8 cellular contexts compared by ENCODE assay signal in the genomic region with DNA sequence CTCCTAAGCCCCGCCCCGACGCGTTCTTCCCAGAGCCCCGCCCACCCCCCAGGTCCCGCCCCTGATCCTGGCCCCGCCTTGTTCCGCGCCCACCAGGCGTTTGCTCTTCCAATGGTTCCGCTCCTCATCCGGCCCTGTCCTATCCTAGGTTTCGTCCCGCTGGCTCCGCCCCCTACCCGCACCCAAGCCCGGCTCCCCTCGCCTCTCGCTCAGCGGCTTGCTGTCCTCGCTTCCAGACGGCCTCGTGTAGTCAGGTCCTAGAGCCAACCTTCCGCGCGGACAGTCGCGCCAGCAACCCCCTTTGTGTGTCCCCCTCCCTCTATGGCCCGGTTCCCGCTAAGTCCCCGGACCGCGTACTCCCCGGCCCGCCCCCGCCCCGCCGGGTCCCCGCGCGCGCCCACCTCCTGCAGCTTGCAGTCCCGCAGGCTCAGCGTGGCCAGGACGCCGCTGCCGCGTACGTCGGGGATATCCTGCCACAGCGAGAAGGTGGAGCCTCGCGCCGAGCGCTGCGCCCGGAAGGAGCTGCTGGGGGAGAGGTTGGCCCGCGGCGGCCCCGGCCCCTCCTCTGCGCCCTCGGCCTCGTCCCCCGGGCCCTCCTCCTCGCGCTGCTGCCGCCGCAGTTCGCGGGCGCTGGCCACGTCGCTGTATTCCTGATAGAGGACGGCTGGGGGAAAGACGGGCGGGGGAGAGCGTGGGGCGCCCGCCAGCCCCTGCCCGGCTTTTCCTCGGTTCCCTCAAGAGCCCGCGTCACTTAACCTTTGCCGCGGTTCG. TPM values are rescaled to one million over a fixed set of nuclear protein-coding genes. Genes with fewer than 3 reads are reported as not detected.
DNase-seq lines count a peak whose midpoint lies in the region; ATAC-seq and TF ChIP-seq lines count a peak whose summit lies in the region.

No MANE protein-coding gene starts in this region.

- no peaks in the 10 kb centered on the region for H3K27me3 Mint-ChIP-seq in activated CD4-positive, alpha-beta T cell treated with anti-CD3 and anti-CD28 coated beads for 36 hours

- no peaks in the 10 kb centered on the region for H3K9me3 Mint-ChIP-seq in activated CD4-positive, alpha-beta T cell treated with anti-CD3 and anti-CD28 coated beads for 36 hours (ENCODE audit: low read depth)

- intact Hi-C loops in activated CD4-positive, alpha-beta T cell treated with anti-CD3 and anti-CD28 coated beads for 36 hours (cut with DNase I, micrococcal nuclease), result loop anchor here (1.0 to 5.0 kb wide), 13 partner anchors 11 to 682 kb away; a partner anchor contains a TSS

- DNase-seq in AG10803 (ENCODE audit: low read depth) (peak; percentile 98), NCI-H460 (ENCODE audit: extremely low read depth, low read depth) (peak; percentile 96), left kidney (ENCODE audit: low read depth, low spot score) (peak; percentile 99)
- peak; percentile 97 for DNase-seq in activated CD4-positive, alpha-beta T cell treated with anti-CD3 and anti-CD28 coated beads for 36 hours
- DNase-seq in stimulated activated CD4-positive, alpha-beta T cell treated with anti-CD3 and anti-CD28 coated beads, Interleukin-1b, Interleukin-23, amount 100 ng/mL, for 4 hours (ENCODE audit: low read depth in 2 of 2), result peak; percentile 86 to 89

- POLR2A ChIA-PET in activated CD4-positive, alpha-beta T cell treated with anti-CD3 and anti-CD28 coated beads for 36 hours (lab: Charles Lee), result interaction anchor here (0.5 to 1.7 kb wide), 4 partner anchors 10 to 698 kb away, joined by 3 to 14 read pairs (median 7); no protein-coding TSS in a partner anchor

- H3K4me1 Mint-ChIP-seq in activated CD4-positive, alpha-beta T cell treated with anti-CD3 and anti-CD28 coated beads for 36 hours, result peaks cover 9% of the 10 kb centered on the region

- TF ChIP-seq CTCF in AG10803 (conservative IDR thresholded peaks at IDR 0.05; ENCODE audit: low read length), result no peak

- peak; percentile 75 for ATAC-seq in HG03354 (IDR thresholded peaks at IDR 0.05; ENCODE audit: poor library complexity, severe bottlenecking, unreplicated experiment)
- peak; percentile 94 for ATAC-seq in activated CD4-positive, alpha-beta T cell treated with anti-CD3 and anti-CD28 coated beads for 36 hours

- peak overlapping the region; percentile 90 for H3K27ac Mint-ChIP-seq in activated CD4-positive, alpha-beta T cell treated with anti-CD3 and anti-CD28 coated beads for 36 hours

- peak; percentile 66 for TF ChIP-seq POLR2A in GM19099 (IDR thresholded peaks at IDR 0.05; ENCODE audit: extremely low read depth, insufficient read length, low read depth)

- peak overlapping the region; percentile 71 for H3K4me3 ChIP-seq in AG10803 (ENCODE audit: low read length)

- peak overlapping the region; percentile 29 for H3K27ac ChIP-seq in cingulate gyrus (ENCODE audit: low read depth, low read length)

- H3K36me3 Mint-ChIP-seq in activated CD4-positive, alpha-beta T cell treated with anti-CD3 and anti-CD28 coated beads for 36 hours (ENCODE audit: low read depth), result peaks cover 2% of the 10 kb centered on the region

- CTCF ChIA-PET in activated CD4-positive, alpha-beta T cell treated with anti-CD3 and anti-CD28 coated beads for 36 hours (lab: Charles Lee), result interaction anchor here (0.6 to 1.5 kb wide), 3 partner anchors 10 to 128 kb away, joined by 3 to 8 read pairs (median 6); no protein-coding TSS in a partner anchor

- H3K4me3 Mint-ChIP-seq in activated CD4-positive, alpha-beta T cell treated with anti-CD3 and anti-CD28 coated beads for 36 hours, result peak overlapping the region; percentile 72

RNA-seq across cellular contexts. Expression of a gene that starts 5.7 kb away (rescaled TPM):
- 6.1 and 6.3 TPM in 2 replicates for total RNA-seq in NCI-H460 (2014; rRNA removed; shearing (Covaris generic))
- polyA plus RNA-seq in NCI-H460 (2014; cell fraction: nucleus; rRNA removed), result 22.1 and 29.6 TPM in 2 replicates
- 1 to 10 TPM; 4.9 to 6.5 TPM for total RNA-seq in activated CD4-positive, alpha-beta T cell treated with anti-CD3 and anti-CD28 coated beads for 36 hours

RNA-seq across cellular contexts. Expression of a gene that starts 30.3 kb away (rescaled TPM):
- total RNA-seq in NCI-H460 (2014; rRNA removed; shearing (Covaris generic)), result 3.9 and 4.0 TPM in 2 replicates
- 6.5 and 10.1 TPM in 2 replicates for polyA plus RNA-seq in NCI-H460 (2014; cell fraction: nucleus; rRNA removed)
- total RNA-seq in activated CD4-positive, alpha-beta T cell treated with anti-CD3 and anti-CD28 coated beads for 36 hours, result 1 to 10 TPM; 2.4 to 3.7 TPM

RNA-seq across cellular contexts. Expression of a gene that starts 50.9 kb away (rescaled TPM):
- total RNA-seq in NCI-H460 (2014; rRNA removed; shearing (Covaris generic)), result 52.3 and 53.9 TPM in 2 replicates
- 55.5 and 79.7 TPM in 2 replicates for polyA plus RNA-seq in NCI-H460 (2014; cell fraction: nucleus; rRNA removed)
- total RNA-seq in activated CD4-positive, alpha-beta T cell treated with anti-CD3 and anti-CD28 coated beads for 36 hours, result under 1 TPM; 0.19 to 0.21 TPM

Comparison
In these comparisons a context has a peak if more than half of its experiments do, and no peak if none do; other contexts are left out.
1. Peak in every context shown above with its lines: DNase-seq, ATAC-seq, H3K4me3 ChIP-seq and H3K27ac ChIP-seq.
2. RNA of a gene that starts 50.9 kb away (total RNA-seq): 52.3 to 53.9 TPM in NCI-H460; 0.19 to 0.21 TPM in activated CD4-positive, alpha-beta T cell treated with anti-CD3 and anti-CD28 coated beads for 36 hours; every median in the first group is over 10 times any median in the second.